Comparison of ENCODE assay signal across 8 cellular contexts in genomic region chr1:16248603-16249534, GRCh38. TPM values are rescaled to one million over a fixed set of nuclear protein-coding genes. Genes with fewer than 3 reads are reported as not detected.
DNase-seq lines count a peak whose midpoint lies in the region; ATAC-seq and TF ChIP-seq lines count a peak whose summit lies in the region.

No MANE protein-coding gene starts in this region.

- H3K27me3 ChIP-seq in ACC112 (ENCODE audit: insufficient read depth, low read length) (no peaks in the 10 kb centered on the region), foreskin keratinocyte (no peaks in the 10 kb centered on the region)

- DNase-seq in NCI-H146 (lab: John Stamatoyannopoulos, UW) (peak; percentile 82), UCSD-AML1 (lab: John Stamatoyannopoulos, UW; ENCODE audit: unreplicated experiment) (peak; percentile 61), foreskin keratinocyte (peak in 1 of 2 donors; percentile 68), posterior cingulate gyrus (peak; percentile 42 to 95 (median 71))

- H3K4me1 ChIP-seq in ACC112 (ENCODE audit: control insufficient read depth, insufficient read depth, low read length, unreplicated experiment) (peaks cover 30% of the 10 kb centered on the region), foreskin keratinocyte (peaks cover 7% of the 10 kb centered on the region)

- TF ChIP-seq CTCF in foreskin keratinocyte (conservative IDR thresholded peaks at IDR 0.05) = no peak

- ATAC-seq in GM18498 (IDR thresholded peaks at IDR 0.05; ENCODE audit: unreplicated experiment) (peak; percentile 62), foreskin keratinocyte (peak; percentile 42), GM18858 (IDR thresholded peaks at IDR 0.05; ENCODE audit: unreplicated experiment) (no peak), HG03108 (IDR thresholded peaks at IDR 0.05; ENCODE audit: unreplicated experiment) (no peak)

- H3K36me3 ChIP-seq in ACC112 (ENCODE audit: insufficient read depth, low read length) = peaks cover 12% of the 10 kb centered on the region; the same call in 1 of the 2 replicates

- peak overlapping the region; percentile 62 for H3K27ac ChIP-seq in ACC112 (ENCODE audit: low read depth, low read length)
- H3K27ac ChIP-seq in foreskin keratinocyte = peak overlapping the region; percentile 15

- intact Hi-C loops in posterior cingulate gyrus (cut with DNase I) = loop anchor here (10.0 kb wide), 1 partner anchor 116 kb away; the partner anchor contains the start of gene SZRD1

- H2AFZ ChIP-seq in ACC112 (ENCODE audit: low read length, unreplicated experiment) = no peak overlapping the region

- H3K4me3 ChIP-seq in ACC112 (ENCODE audit: low read depth, low read length) = no peak overlapping the region

- H3K79me2 ChIP-seq in ACC112 (ENCODE audit: control insufficient read depth, insufficient read depth, low read length, unreplicated experiment) = no peaks in the 10 kb centered on the region

RNA-seq across cellular contexts. Expression of gene CPLANE2, which starts 11.9 kb away (rescaled TPM):
- 5.1 and 5.4 TPM in 2 replicates for total RNA-seq in foreskin keratinocyte
- polyA plus RNA-seq in foreskin keratinocyte = 3.4 and 4.1 TPM in 2 replicates

RNA-seq across cellular contexts. Expression of gene ARHGEF19, which starts 36.4 kb away (rescaled TPM):
- 10.7 and 15.3 TPM in 2 replicates for total RNA-seq in foreskin keratinocyte
- 11.1 and 13.9 TPM in 2 replicates for polyA plus RNA-seq in foreskin keratinocyte

Comparison
In these comparisons a context has a peak if more than half of its experiments do, and no peak if none do; other contexts are left out.
1. ATAC-seq: peak in GM18498 (single experiment) and foreskin keratinocyte (single experiment); none in GM18858 (single experiment) and HG03108 (single experiment).